In the genomic region with DNA sequence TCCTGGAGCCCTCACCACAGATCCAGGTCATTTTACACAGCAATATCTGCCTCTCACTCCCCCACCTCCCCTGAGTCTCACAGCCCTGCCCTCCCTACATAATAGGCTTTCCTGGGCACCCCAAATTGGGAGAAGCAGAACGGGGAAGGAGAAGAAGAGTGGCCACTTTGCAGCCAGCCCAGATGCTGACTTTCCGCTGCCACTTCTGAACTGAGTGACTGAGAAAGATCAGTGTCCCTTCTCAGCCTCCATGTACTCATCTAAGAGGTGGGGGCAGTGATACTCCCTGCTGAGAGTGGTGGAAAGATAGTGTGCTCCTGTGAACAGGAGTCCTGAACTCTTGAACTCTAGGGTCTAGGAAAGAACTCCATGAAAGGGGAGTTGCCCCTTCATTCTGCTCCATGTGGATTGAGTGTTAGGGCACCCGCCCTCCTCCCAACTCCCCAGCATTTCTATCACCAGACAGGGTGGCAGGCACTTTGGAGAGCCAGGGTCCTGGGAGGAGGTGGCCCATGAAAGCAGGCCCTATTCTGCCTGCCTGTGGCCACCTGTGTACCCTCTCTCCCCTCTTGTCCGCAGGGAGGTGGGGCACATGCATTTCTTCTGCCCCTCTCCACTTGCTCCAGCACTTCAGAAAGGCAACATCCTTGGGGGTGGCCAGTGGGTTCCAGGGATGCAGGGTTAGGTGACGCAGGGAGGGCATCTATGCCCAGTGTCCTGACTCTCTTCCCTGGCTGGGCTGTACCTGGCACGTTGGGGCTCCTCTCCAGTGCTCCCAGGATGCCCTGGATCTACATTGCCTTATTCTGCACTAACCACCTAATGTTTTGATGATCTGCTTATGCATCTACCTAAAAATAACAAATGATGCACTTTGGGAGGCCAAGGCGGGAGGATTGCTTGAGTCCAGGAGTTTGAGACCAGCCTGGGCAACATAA, we compare ENCODE assay signal across 13 cellular contexts. TPM values are rescaled to one million over a fixed set of nuclear protein-coding genes. Genes with fewer than 3 reads are reported as not detected.
A peak's percentile ranks its signal among the peaks of the same experiment; 100 is the strongest.
DNase-seq lines count a peak whose midpoint lies in the region; ATAC-seq and TF ChIP-seq lines count a peak whose summit lies in the region.
"Had no signal": no experiment of that assay in that cellular context is flagged by ENCODE, and none has a peak within 500 bp of the region (broad histone marks: within the 10 kb centered on the region; RNA-seq: fewer than 3 reads in every experiment).

No MANE protein-coding gene starts in this region.

- peak overlapping the region; percentile 85 for H3K27ac Mint-ChIP-seq in CD4-positive, alpha-beta T cell
- peak overlapping the region; percentile 78 to 90 for H3K27ac Mint-ChIP-seq in activated naive CD4-positive, alpha-beta T cell treated with anti-CD3 and anti-CD28 coated beads, Interleukin-2, amount 50 U/mL, for 72 hours
- H3K27ac Mint-ChIP-seq in naive thymus-derived CD4-positive, alpha-beta T cell: peak overlapping the region in 8 of 9 donors; percentile 39 to 97 (median 81)

- POLR2A ChIA-PET in CD4-positive, alpha-beta T cell (lab: Charles Lee): interaction anchor here (1.2 to 1.3 kb wide), 3 partner anchors 348 to 544 kb away, joined by 3 to 15 read pairs (median 8); a partner anchor contains a TSS
- POLR2A ChIA-PET in naive thymus-derived CD4-positive, alpha-beta T cell (lab: Charles Lee): no interaction called here

- peaks cover 2% of the 10 kb centered on the region for H3K9me3 ChIP-seq in CD4-positive, alpha-beta T cell (ENCODE audit: control insufficient read depth, low read length)
- H3K9me3 ChIP-seq in naive thymus-derived CD4-positive, alpha-beta T cell (ENCODE audit: control insufficient read depth in 2 of 3, low read length in 3 of 3): peaks cover 0 to 4% (median 0%) of the 10 kb centered on the region in 3 experiments
- H3K9me3 ChIP-seq: pancreas had no signal

- H3K27me3 ChIP-seq in CD4-positive, alpha-beta T cell (ENCODE audit: control insufficient read depth, insufficient read depth, low read length): no peaks in the 10 kb centered on the region
- H3K27me3 ChIP-seq in HL-60 (ENCODE audit: insufficient read depth, poor library complexity, severe bottlenecking): no peaks in the 10 kb centered on the region
- no peaks in the 10 kb centered on the region for H3K27me3 ChIP-seq in naive thymus-derived CD4-positive, alpha-beta T cell (ENCODE audit: control insufficient read depth in 2 of 2, insufficient read depth in 2 of 2, low read length in 2 of 2)
- H3K27me3 ChIP-seq: pancreas, uterus had no signal

- no peak for DNase-seq in CD4-positive, alpha-beta T cell
- DNase-seq in HL-60 (ENCODE audit: low read depth in 1 of 2, low spot score in 1 of 2): peak in 1 of 2 experiments; percentile 41
- DNase-seq in activated naive CD4-positive, alpha-beta T cell treated with anti-CD3 and anti-CD28 coated beads, Interleukin-2, amount 50 U/mL, for 72 hours (ENCODE audit: low spot score in 2 of 2): no peak
- DNase-seq in naive thymus-derived CD4-positive, alpha-beta T cell: no peak
- DNase-seq in NCI-H2081 (lab: John Stamatoyannopoulos, UW): no peak
- no peak for DNase-seq in NCI-H1048 (lab: John Stamatoyannopoulos, UW)
- DNase-seq: kidney glomerular epithelial cell, NCI-H2081 treated with DMSO at 0.1 percent for 48 hours had no signal

- no peak overlapping the region for H3K27ac ChIP-seq in CD4-positive, alpha-beta T cell (ENCODE audit: low read depth, low read length)
- peak overlapping the region; percentile 53 for H3K27ac ChIP-seq in HL-60 (replicated peaks)
- no peak overlapping the region for H3K27ac ChIP-seq in naive thymus-derived CD4-positive, alpha-beta T cell (ENCODE audit: low read depth, low read length)
- H3K27ac ChIP-seq: brain microvascular endothelial cell, uterus had no signal

- ATAC-seq in CD4-positive, alpha-beta T cell (ENCODE audit: poor library complexity): peak; percentile 1
- no peak for ATAC-seq in activated naive CD4-positive, alpha-beta T cell treated with anti-CD3 and anti-CD28 coated beads, Interleukin-2, amount 50 U/mL, for 72 hours
- ATAC-seq in naive thymus-derived CD4-positive, alpha-beta T cell: no peak
- ATAC-seq in GM19324 (IDR thresholded peaks at IDR 0.05; ENCODE audit: low FRiP score, unreplicated experiment) (no peak), GM21737 (IDR thresholded peaks at IDR 0.05; ENCODE audit: unreplicated experiment) (no peak)

- no peaks in the 10 kb centered on the region for H3K36me3 ChIP-seq in naive thymus-derived CD4-positive, alpha-beta T cell (ENCODE audit: control insufficient read depth in 2 of 3, insufficient read depth in 3 of 3, low read length in 3 of 3)
- H3K36me3 ChIP-seq: brain microvascular endothelial cell, pancreas had no signal

- peaks cover 30% of the 10 kb centered on the region for H3K4me1 Mint-ChIP-seq in CD4-positive, alpha-beta T cell (ENCODE audit: low read depth)
- peaks cover 20 to 38% (median 29%) of the 10 kb centered on the region in 7 donors for H3K4me1 Mint-ChIP-seq in naive thymus-derived CD4-positive, alpha-beta T cell

- H3K4me3 Mint-ChIP-seq in CD4-positive, alpha-beta T cell: peak overlapping the region; percentile 61
- peak overlapping the region in 9 of 10 donors; percentile 21 to 69 (median 57) for H3K4me3 Mint-ChIP-seq in naive thymus-derived CD4-positive, alpha-beta T cell

- intact Hi-C loops in CD4-positive, alpha-beta T cell (cut with DNase I, micrococcal nuclease): loop anchor here (2.0 kb wide), 2 partner anchors 43 to 47 kb away; no protein-coding TSS in a partner anchor
- intact Hi-C loops in naive thymus-derived CD4-positive, alpha-beta T cell (cut with micrococcal nuclease): loop anchor here (2.0 to 10.0 kb wide), 3 partner anchors 59 to 276 kb away; no protein-coding TSS in a partner anchor

- no peaks in the 10 kb centered on the region for H3K9me3 Mint-ChIP-seq in CD4-positive, alpha-beta T cell
- H3K9me3 Mint-ChIP-seq in activated naive CD4-positive, alpha-beta T cell treated with anti-CD3 and anti-CD28 coated beads, Interleukin-2, amount 50 U/mL, for 72 hours: peaks cover 5 to 6% of the 10 kb centered on the region in 2 donors
- peaks cover 0 to 14% (median 4%) of the 10 kb centered on the region in 11 donors for H3K9me3 Mint-ChIP-seq in naive thymus-derived CD4-positive, alpha-beta T cell

- CTCF ChIA-PET in CD4-positive, alpha-beta T cell (lab: Charles Lee): interaction anchor here (0.8 to 1.6 kb wide), 2 partner anchors 59 to 353 kb away, joined by 4 to 8 read pairs; no protein-coding TSS in a partner anchor
- CTCF ChIA-PET in naive thymus-derived CD4-positive, alpha-beta T cell (lab: Charles Lee): interaction anchor here (1.0 to 2.6 kb wide), 5 partner anchors 19 to 353 kb away, joined by 3 to 30 read pairs (median 19); a partner anchor contains a TSS

- peaks cover 19 to 23% of the 10 kb centered on the region in 2 donors for H3K4me1 ChIP-seq in naive thymus-derived CD4-positive, alpha-beta T cell (ENCODE audit: control insufficient read depth in 2 of 2, insufficient read depth in 2 of 2, low read length in 2 of 2)
- H3K4me1 ChIP-seq: pancreas had no signal

- H3K36me3 Mint-ChIP-seq in CD4-positive, alpha-beta T cell (ENCODE audit: low read depth): no peaks in the 10 kb centered on the region
- H3K36me3 Mint-ChIP-seq in activated naive CD4-positive, alpha-beta T cell treated with anti-CD3 and anti-CD28 coated beads, Interleukin-2, amount 50 U/mL, for 72 hours: no peaks in the 10 kb centered on the region
- peaks cover 0 to 6% (median under 1%) of the 10 kb centered on the region in 5 donors for H3K36me3 Mint-ChIP-seq in naive thymus-derived CD4-positive, alpha-beta T cell

- no peaks in the 10 kb centered on the region for H3K27me3 Mint-ChIP-seq in CD4-positive, alpha-beta T cell
- no peaks in the 10 kb centered on the region for H3K27me3 Mint-ChIP-seq in naive thymus-derived CD4-positive, alpha-beta T cell

- TF ChIP-seq CTCF in CD4-positive, alpha-beta T cell (IDR thresholded peaks at IDR 0.05): no peak
- TF ChIP-seq CTCF in HL-60 (IDR thresholded peaks at IDR 0.05; ENCODE audit: insufficient read depth, low read length): no peak

- no peak overlapping the region; the same call in 1 of the 2 replicates for H3K4me3 ChIP-seq in HL-60 (replicated peaks; ENCODE audit: insufficient read depth, low read length)
- peak overlapping the region; percentile 0 for H3K4me3 ChIP-seq in naive thymus-derived CD4-positive, alpha-beta T cell (ENCODE audit: low read length)
- H3K4me3 ChIP-seq: pancreas, uterus had no signal

RNA-seq across cellular contexts. Expression of a gene that starts 38.3 kb away (rescaled TPM):
- total RNA-seq in CD4-positive, alpha-beta T cell: 10 to 100 TPM; 26.1 to 27.7 TPM
- 10 to 100 TPM; 37.8 to 51.5 TPM for total RNA-seq in activated naive CD4-positive, alpha-beta T cell treated with anti-CD3 and anti-CD28 coated beads, Interleukin-2, amount 50 U/mL, for 72 hours
- total RNA-seq in naive thymus-derived CD4-positive, alpha-beta T cell: 10 to 100 TPM; 20.9 to 39.2 (median 28.7) TPM
- 10 to 100 TPM; 59.7 to 68.4 TPM for polyA plus RNA-seq in naive thymus-derived CD4-positive, alpha-beta T cell

RNA-seq across cellular contexts. Expression of a gene that starts 44.1 kb away (rescaled TPM):
- 1 to 10 TPM; 3.5 to 3.7 TPM for total RNA-seq in CD4-positive, alpha-beta T cell
- total RNA-seq in activated naive CD4-positive, alpha-beta T cell treated with anti-CD3 and anti-CD28 coated beads, Interleukin-2, amount 50 U/mL, for 72 hours: 10 to 100 TPM; 24.1 to 79.2 TPM
- 10 to 100 TPM in 3 of 5 experiments, under 1 TPM in 2; 0.60 to 72.1 (median 19.4) TPM for total RNA-seq in naive thymus-derived CD4-positive, alpha-beta T cell
- polyA plus RNA-seq in naive thymus-derived CD4-positive, alpha-beta T cell: under 1 TPM in 1 of 2 donors, not detected in 1; 0.26 TPM
